In genomic region chr3:59502806-59503205, GRCh38 we compare ENCODE assay signal across 11 cellular contexts.
DNase-seq lines count a peak whose midpoint lies in the region; ATAC-seq and TF ChIP-seq lines count a peak whose summit lies in the region.
"Had no signal": no experiment of that assay in that cellular context is flagged by ENCODE, and none has a peak within 500 bp of the region (broad histone marks: within the 10 kb centered on the region; RNA-seq: fewer than 3 reads in every experiment).

No MANE protein-coding gene starts in this region.

- 0 out of 2 replicates have a peak, but pooled peaks cover 4% of the 10 kb centered on the region for H3K9me1 ChIP-seq in IMR-90 (ENCODE audit: insufficient read depth, low read length)

- CTCF ChIA-PET in IMR-90 (lab: Yijun Ruan, JAX): no interaction called here

- no peak overlapping the region for H4K5ac ChIP-seq in IMR-90 (ENCODE audit: low read depth, low read length)

- POLR2A ChIA-PET in IMR-90 (lab: Charles Lee; ENCODE audit: unreplicated experiment): no interaction called here

- no peak overlapping the region for H3K23ac ChIP-seq in IMR-90 (ENCODE audit: low read depth, low read length)

- ATAC-seq in IMR-90 (ENCODE audit: low read depth) (peak; percentile 91), HG02610 (IDR thresholded peaks at IDR 0.05; ENCODE audit: unreplicated experiment) (no peak)
- ATAC-seq: gastroesophageal sphincter, mucosa of descending colon had no signal

- BruUV-seq in IMR-90 (replicated peaks; lab: Mats Ljungman, UMichigan): no TSS peak

- H2BK5ac ChIP-seq in IMR-90 (ENCODE audit: low read depth, low read length, poor library complexity, severe bottlenecking): no peak overlapping the region

- peak overlapping the region; percentile 30; the same call in 1 of the 3 replicates for H2BK15ac ChIP-seq in IMR-90 (ENCODE audit: low read depth, low read length)

- H4K20me1 ChIP-seq in IMR-90 (ENCODE audit: insufficient read depth, low read length) (no peaks in the 10 kb centered on the region), osteoblast (ENCODE audit: insufficient read depth, low read length) (no peaks in the 10 kb centered on the region)

- no peaks in the 10 kb centered on the region for H3K36me3 ChIP-seq in IMR-90 (ENCODE audit: control insufficient read depth, insufficient read depth, low read length)
- H3K36me3 ChIP-seq in adipocyte (ENCODE audit: control insufficient read depth, insufficient read depth, low read length, severe bottlenecking): no peaks in the 10 kb centered on the region
- H3K36me3 ChIP-seq in osteoblast (ENCODE audit: insufficient read depth, low read length): no peaks in the 10 kb centered on the region
- H3K36me3 ChIP-seq: gastroesophageal sphincter had no signal

- H2BK20ac ChIP-seq in IMR-90 (ENCODE audit: low read depth, low read length): peak overlapping the region; percentile 78; the same call in 1 of the 2 replicates

- H3K14ac ChIP-seq in IMR-90 (replicated peaks; ENCODE audit: low read depth, low read length): no peak overlapping the region

- H3K56ac ChIP-seq in IMR-90 (ENCODE audit: extremely low read depth, insufficient read depth, low read length): no peak overlapping the region

- TF ChIP-seq RAD21 in IMR-90 (IDR thresholded peaks at IDR 0.05; ENCODE audit: low read length): no peak

- no peaks in the 10 kb centered on the region for H3K79me2 ChIP-seq in osteoblast (ENCODE audit: insufficient read depth, low read length)

- peak; percentile 90 for DNase-seq in AG20443 (ENCODE audit: low spot score)
- DNase-seq in IMR-90: peak; percentile 95
- peak; percentile 81 for DNase-seq in adipocyte (ENCODE audit: low read depth)
- peak; percentile 85 for DNase-seq in osteoblast (ENCODE audit: insufficient read length, low spot score, missing footprints)
- no peak for DNase-seq in SHP77 treated with DMSO at 0.1 percent for 48 hours (lab: John Stamatoyannopoulos, UW)
- DNase-seq in HK-2 (ENCODE audit: unreplicated experiment): no peak
- DNase-seq in dermis blood vessel endothelial cell: no peak
- DNase-seq: mucosa of descending colon, NCI-H1694 treated with DMSO at 0.1 percent for 48 hours had no signal

- no peak overlapping the region for H2AFZ ChIP-seq in IMR-90 (replicated peaks; ENCODE audit: low read length, poor library complexity)
- H2AFZ ChIP-seq in osteoblast (ENCODE audit: low read length): peak overlapping the region; percentile 8

- intact Hi-C loops in IMR-90 (cut with micrococcal nuclease): no loop called here

- no peaks in the 10 kb centered on the region for H3K79me1 ChIP-seq in IMR-90 (ENCODE audit: low read depth in 1 of 2, low read length in 2 of 2)

- H3K4me1 ChIP-seq in IMR-90 (ENCODE audit: control insufficient read depth, insufficient read depth, low read length) (no peaks in the 10 kb centered on the region), adipocyte (ENCODE audit: control insufficient read depth, insufficient read depth, low read length) (peaks cover 7% of the 10 kb centered on the region), osteoblast (ENCODE audit: insufficient read depth, low read length) (peaks cover 8% of the 10 kb centered on the region)
- H3K4me1 ChIP-seq: gastroesophageal sphincter had no signal

- H2BK120ac ChIP-seq in IMR-90 (ENCODE audit: low read depth, low read length): 0 out of 2 replicates have a peak overlapping the region, but pooled peaks have one; percentile 30

- no peak overlapping the region; the same call in 1 of the 2 replicates for H4K91ac ChIP-seq in IMR-90 (ENCODE audit: insufficient read depth, low read depth, low read length)

- H3K27me3 ChIP-seq in IMR-90 (ENCODE audit: control insufficient read depth, insufficient read depth, low read length) (no peaks in the 10 kb centered on the region), adipocyte (replicated peaks; ENCODE audit: control insufficient read depth, insufficient read depth, low read length) (no peaks in the 10 kb centered on the region), osteoblast (ENCODE audit: insufficient read depth, low read length) (no peaks in the 10 kb centered on the region)
- H3K27me3 ChIP-seq: gastroesophageal sphincter had no signal

- H4K8ac ChIP-seq in IMR-90 (ENCODE audit: low read depth in 2 of 2, low read length in 2 of 2): peak overlapping the region in 1 of 2 experiments; percentile 57; a peak in 1 of 4 replicates

- H2AK9ac ChIP-seq in IMR-90 (replicated peaks; ENCODE audit: low read depth, low read length, poor library complexity): no peak overlapping the region

- H3K9me3 ChIP-seq in IMR-90 (ENCODE audit: control insufficient read depth, insufficient read depth, low read length): no peaks in the 10 kb centered on the region
- no peaks in the 10 kb centered on the region for H3K9me3 ChIP-seq in adipocyte (ENCODE audit: control insufficient read depth, low read length)
- no peaks in the 10 kb centered on the region for H3K9me3 ChIP-seq in osteoblast (ENCODE audit: low read depth, low read length)
- H3K9me3 ChIP-seq: gastroesophageal sphincter, mucosa of descending colon had no signal

- TF ChIP-seq CTCF in IMR-90 (conservative IDR thresholded peaks at IDR 0.05; ENCODE audit: low read depth, low read length) (no peak), osteoblast (IDR thresholded peaks at IDR 0.05; ENCODE audit: extremely low read depth, low read depth, low read length) (no peak)

- no peak overlapping the region for H3K18ac ChIP-seq in IMR-90 (ENCODE audit: low read depth, low read length)

- H3K27ac ChIP-seq in IMR-90 (ENCODE audit: insufficient read depth, low read length) (no peak overlapping the region), osteoblast (ENCODE audit: low read depth, low read length) (peak overlapping the region; percentile 58)
- H3K27ac ChIP-seq: gastroesophageal sphincter had no signal

- H3K9ac ChIP-seq in IMR-90 (ENCODE audit: low read depth, low read length) (no peak overlapping the region), adipocyte (ENCODE audit: low read length) (no peak overlapping the region)

- H3K4me2 ChIP-seq in IMR-90 (ENCODE audit: low read depth, low read length): 0 out of 2 replicates have a peak overlapping the region, but pooled peaks have one; percentile 33
- H3K4me2 ChIP-seq in osteoblast (ENCODE audit: insufficient read depth, low read length): peak overlapping the region; percentile 44

- H3K4ac ChIP-seq in IMR-90 (ENCODE audit: low read depth, low read length): peak overlapping the region; percentile 20; the same call in 1 of the 2 replicates

- dilution Hi-C loops in IMR-90 (cut with HindIII; ENCODE audit: low sequenced_read_pairs, unreplicated experiment): no loop called here

- H2AK5ac ChIP-seq in IMR-90 (ENCODE audit: low read depth, low read length): no peak overlapping the region

- TF ChIP-seq POLR2A in IMR-90 (IDR thresholded peaks at IDR 0.05; ENCODE audit: low read depth, low read length): no peak

- in situ Hi-C loops in IMR-90 (cut with MboI; ENCODE audit: low sequenced_read_pairs): no loop called here

- H3K4me3 ChIP-seq in IMR-90 (ENCODE audit: insufficient read depth, low read depth, low read length): no peak overlapping the region
- H3K4me3 ChIP-seq in adipocyte (ENCODE audit: low read length): no peak overlapping the region
- no peak overlapping the region for H3K4me3 ChIP-seq in osteoblast (ENCODE audit: insufficient read depth, low read length)
- H3K4me3 ChIP-seq: gastroesophageal sphincter, mucosa of descending colon had no signal

- no CpG with 5 or more reads among the region's 4 CpGs for WGBS in IMR-90 (ENCODE audit: extremely low coverage in 2 of 2, insufficient read length in 1 of 2), 2 experiments

TF ChIP-seq in IMR-90, 13 proteins besides CTCF, POLR2A, EP300 and RAD21:
- TF ChIP-seq CEBPB (IDR thresholded peaks at IDR 0.05; ENCODE audit: low read depth, low read length): peak; percentile 17; the same call in 1 of the 2 replicates
- TF ChIP-seq CHD1 (IDR thresholded peaks at IDR 0.05; ENCODE audit: low read depth, low read length): no peak
- no peak for TF ChIP-seq USF2 (IDR thresholded peaks at IDR 0.05; ENCODE audit: low read depth, low read length)
- no peak for TF ChIP-seq NFE2L2 (IDR thresholded peaks at IDR 0.05; ENCODE audit: low read depth, low read length)
- TF ChIP-seq BHLHE40 (IDR thresholded peaks at IDR 0.05; ENCODE audit: low read depth, low read length): peak; percentile 86
- no peak; the same call in 1 of the 2 replicates for TF ChIP-seq SMC3 (IDR thresholded peaks at IDR 0.05; ENCODE audit: low read depth, low read length)
- TF ChIP-seq MAFK (IDR thresholded peaks at IDR 0.05; ENCODE audit: low read depth, low read length): peak; percentile 60
- peak; percentile 95 for TF ChIP-seq FOS (IDR thresholded peaks at IDR 0.05; ENCODE audit: low read depth, low read length)
- no peak for TF ChIP-seq MXI1 (IDR thresholded peaks at IDR 0.05; ENCODE audit: borderline replicate concordance, low read depth, low read length)

Comparison
In these comparisons a context has a peak if more than half of its experiments do, and no peak if none do; other contexts are left out.
1. DNase-seq: peak in AG20443 (single experiment), IMR-90 (single experiment), adipocyte (single experiment) and osteoblast (single experiment); none in SHP77 treated with DMSO at 0.1 percent for 48 hours (single experiment), HK-2 (single experiment) and dermis blood vessel endothelial cell (single experiment).